1 cellular context compared by ENCODE assay signal in genomic region chr1:21659099-21659923, GRCh38.
TF ChIP-seq lines count a peak whose summit lies in the region.

No MANE protein-coding gene starts in this region.

TF ChIP-seq in WTC11, 78 proteins besides CTCF, POLR2A, EP300 and RAD21 (continued from another document and continues in another):
- TF ChIP-seq, protein P1, sequence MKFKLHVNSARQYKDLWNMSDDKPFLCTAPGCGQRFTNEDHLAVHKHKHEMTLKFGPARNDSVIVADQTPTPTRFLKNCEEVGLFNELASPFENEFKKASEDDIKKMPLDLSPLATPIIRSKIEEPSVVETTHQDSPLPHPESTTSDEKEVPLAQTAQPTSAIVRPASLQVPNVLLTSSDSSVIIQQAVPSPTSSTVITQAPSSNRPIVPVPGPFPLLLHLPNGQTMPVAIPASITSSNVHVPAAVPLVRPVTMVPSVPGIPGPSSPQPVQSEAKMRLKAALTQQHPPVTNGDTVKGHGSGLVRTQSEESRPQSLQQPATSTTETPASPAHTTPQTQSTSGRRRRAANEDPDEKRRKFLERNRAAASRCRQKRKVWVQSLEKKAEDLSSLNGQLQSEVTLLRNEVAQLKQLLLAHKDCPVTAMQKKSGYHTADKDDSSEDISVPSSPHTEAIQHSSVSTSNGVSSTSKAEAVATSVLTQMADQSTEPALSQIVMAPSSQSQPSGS (CRISPR knock-in tag; IDR thresholded peaks at IDR 0.05; ENCODE audit: borderline replicate concordance, low read depth) = peak; percentile 77; the same call in 1 of the 2 replicates
- TF ChIP-seq, protein P2, sequence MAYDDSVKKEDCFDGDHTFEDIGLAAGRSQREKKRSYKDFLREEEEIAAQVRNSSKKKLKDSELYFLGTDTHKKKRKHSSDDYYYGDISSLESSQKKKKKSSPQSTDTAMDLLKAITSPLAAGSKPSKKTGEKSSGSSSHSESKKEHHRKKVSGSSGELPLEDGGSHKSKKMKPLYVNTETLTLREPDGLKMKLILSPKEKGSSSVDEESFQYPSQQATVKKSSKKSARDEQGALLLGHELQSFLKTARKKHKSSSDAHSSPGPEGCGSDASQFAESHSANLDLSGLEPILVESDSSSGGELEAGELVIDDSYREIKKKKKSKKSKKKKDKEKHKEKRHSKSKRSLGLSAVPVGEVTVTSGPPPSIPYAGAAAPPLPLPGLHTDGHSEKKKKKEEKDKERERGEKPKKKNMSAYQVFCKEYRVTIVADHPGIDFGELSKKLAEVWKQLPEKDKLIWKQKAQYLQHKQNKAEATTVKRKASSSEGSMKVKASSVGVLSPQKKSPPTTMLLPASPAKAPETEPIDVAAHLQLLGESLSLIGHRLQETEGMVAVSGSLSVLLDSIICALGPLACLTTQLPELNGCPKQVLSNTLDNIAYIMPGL (CRISPR knock-in tag; IDR thresholded peaks at IDR 0.05) = peak; percentile 90
- TF ChIP-seq ZNF671 (CRISPR knock-in tag; IDR thresholded peaks at IDR 0.05) (no peak), MYBL2 (CRISPR knock-in tag; IDR thresholded peaks at IDR 0.05) (peak; percentile 94), ATF6 (CRISPR knock-in tag; IDR thresholded peaks at IDR 0.05) (peak; percentile 89), CREM (CRISPR knock-in tag; IDR thresholded peaks at IDR 0.05) (peak; percentile 88), ZNF121 (CRISPR knock-in tag; IDR thresholded peaks at IDR 0.05) (no peak), ETV6 (CRISPR knock-in tag; IDR thresholded peaks at IDR 0.05) (peak; percentile 99), SMAD4 (CRISPR knock-in tag; IDR thresholded peaks at IDR 0.05) (peak; percentile 91), ZNF317 (CRISPR knock-in tag; IDR thresholded peaks at IDR 0.05; ENCODE audit: borderline replicate concordance, low read depth) (no peak), ZNF219 (CRISPR knock-in tag; IDR thresholded peaks at IDR 0.05; ENCODE audit: borderline replicate concordance) (peak; percentile 94; the same call in 1 of the 2 replicates), NR2C2 (CRISPR knock-in tag; IDR thresholded peaks at IDR 0.05) (peak; percentile 63), PRDM15 (CRISPR knock-in tag; IDR thresholded peaks at IDR 0.05) (peak; percentile 44; the same call in 1 of the 2 replicates), NFATC4 (CRISPR knock-in tag; IDR thresholded peaks at IDR 0.05) (no peak), ELF4 (CRISPR knock-in tag; IDR thresholded peaks at IDR 0.05; ENCODE audit: low read depth) (peak; percentile 88; the same call in 1 of the 2 replicates), ATF1 (CRISPR knock-in tag; IDR thresholded peaks at IDR 0.05) (peak; percentile 86), ZNF423 (CRISPR knock-in tag; IDR thresholded peaks at IDR 0.05) (peak; percentile 72), NR1H2 (CRISPR knock-in tag; IDR thresholded peaks at IDR 0.05) (peak; percentile 91), PRRX2 (CRISPR knock-in tag; IDR thresholded peaks at IDR 0.05) (peak; percentile 84; the same call in 1 of the 2 replicates), GABPB1 (CRISPR knock-in tag; IDR thresholded peaks at IDR 0.05) (peak; percentile 79), TP53 (CRISPR knock-in tag; IDR thresholded peaks at IDR 0.05) (peak; percentile 95), JUN (CRISPR knock-in tag; IDR thresholded peaks at IDR 0.05) (peak; percentile 96), SMAD3 (CRISPR knock-in tag; IDR thresholded peaks at IDR 0.05; ENCODE audit: borderline replicate concordance) (peak; percentile 77), TEAD4 (CRISPR knock-in tag; IDR thresholded peaks at IDR 0.05) (peak; percentile 83), ZNF263 (CRISPR knock-in tag; IDR thresholded peaks at IDR 0.05; ENCODE audit: low read depth) (no peak), IRF2 (CRISPR knock-in tag; IDR thresholded peaks at IDR 0.05; ENCODE audit: borderline replicate concordance, low read depth) (no peak), ZNF396 (CRISPR knock-in tag; IDR thresholded peaks at IDR 0.05; ENCODE audit: borderline replicate concordance) (peak; percentile 84; the same call in 1 of the 2 replicates), GRHL2 (CRISPR knock-in tag; IDR thresholded peaks at IDR 0.05; ENCODE audit: insufficient replicate concordance, severe bottlenecking) (no peak), ZMAT4 (CRISPR knock-in tag; IDR thresholded peaks at IDR 0.05) (no peak), MXD4 (CRISPR knock-in tag; IDR thresholded peaks at IDR 0.05; ENCODE audit: borderline replicate concordance) (peak; percentile 29; the same call in 1 of the 2 replicates), RELA (CRISPR knock-in tag; IDR thresholded peaks at IDR 0.05; ENCODE audit: borderline replicate concordance) (peak; percentile 92; the same call in 1 of the 2 replicates), KAT7 (CRISPR knock-in tag; IDR thresholded peaks at IDR 0.05; ENCODE audit: borderline replicate concordance) (peak; percentile 87; the same call in 1 of the 2 replicates), EMX1 (CRISPR knock-in tag; IDR thresholded peaks at IDR 0.05) (peak; percentile 81)
- TF ChIP-seq, protein P3, sequence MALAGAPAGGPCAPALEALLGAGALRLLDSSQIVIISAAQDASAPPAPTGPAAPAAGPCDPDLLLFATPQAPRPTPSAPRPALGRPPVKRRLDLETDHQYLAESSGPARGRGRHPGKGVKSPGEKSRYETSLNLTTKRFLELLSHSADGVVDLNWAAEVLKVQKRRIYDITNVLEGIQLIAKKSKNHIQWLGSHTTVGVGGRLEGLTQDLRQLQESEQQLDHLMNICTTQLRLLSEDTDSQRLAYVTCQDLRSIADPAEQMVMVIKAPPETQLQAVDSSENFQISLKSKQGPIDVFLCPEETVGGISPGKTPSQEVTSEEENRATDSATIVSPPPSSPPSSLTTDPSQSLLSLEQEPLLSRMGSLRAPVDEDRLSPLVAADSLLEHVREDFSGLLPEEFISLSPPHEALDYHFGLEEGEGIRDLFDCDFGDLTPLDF (CRISPR knock-in tag; IDR thresholded peaks at IDR 0.05) = peak; percentile 87
- TF ChIP-seq, protein P4, sequence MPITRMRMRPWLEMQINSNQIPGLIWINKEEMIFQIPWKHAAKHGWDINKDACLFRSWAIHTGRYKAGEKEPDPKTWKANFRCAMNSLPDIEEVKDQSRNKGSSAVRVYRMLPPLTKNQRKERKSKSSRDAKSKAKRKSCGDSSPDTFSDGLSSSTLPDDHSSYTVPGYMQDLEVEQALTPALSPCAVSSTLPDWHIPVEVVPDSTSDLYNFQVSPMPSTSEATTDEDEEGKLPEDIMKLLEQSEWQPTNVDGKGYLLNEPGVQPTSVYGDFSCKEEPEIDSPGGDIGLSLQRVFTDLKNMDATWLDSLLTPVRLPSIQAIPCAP (CRISPR knock-in tag; IDR thresholded peaks at IDR 0.05) = peak; percentile 93
- TF ChIP-seq, protein P5, sequence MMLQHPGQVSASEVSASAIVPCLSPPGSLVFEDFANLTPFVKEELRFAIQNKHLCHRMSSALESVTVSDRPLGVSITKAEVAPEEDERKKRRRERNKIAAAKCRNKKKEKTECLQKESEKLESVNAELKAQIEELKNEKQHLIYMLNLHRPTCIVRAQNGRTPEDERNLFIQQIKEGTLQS (CRISPR knock-in tag; conservative IDR thresholded peaks at IDR 0.05) = 0 out of 2 replicates have a peak, but pooled peaks have one; percentile 14
- TF ChIP-seq, protein P6, sequence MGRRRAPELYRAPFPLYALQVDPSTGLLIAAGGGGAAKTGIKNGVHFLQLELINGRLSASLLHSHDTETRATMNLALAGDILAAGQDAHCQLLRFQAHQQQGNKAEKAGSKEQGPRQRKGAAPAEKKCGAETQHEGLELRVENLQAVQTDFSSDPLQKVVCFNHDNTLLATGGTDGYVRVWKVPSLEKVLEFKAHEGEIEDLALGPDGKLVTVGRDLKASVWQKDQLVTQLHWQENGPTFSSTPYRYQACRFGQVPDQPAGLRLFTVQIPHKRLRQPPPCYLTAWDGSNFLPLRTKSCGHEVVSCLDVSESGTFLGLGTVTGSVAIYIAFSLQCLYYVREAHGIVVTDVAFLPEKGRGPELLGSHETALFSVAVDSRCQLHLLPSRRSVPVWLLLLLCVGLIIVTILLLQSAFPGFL (CRISPR knock-in tag; IDR thresholded peaks at IDR 0.05; ENCODE audit: borderline replicate concordance) = peak; percentile 94; the same call in 1 of the 2 replicates
- TF ChIP-seq, protein P7, sequence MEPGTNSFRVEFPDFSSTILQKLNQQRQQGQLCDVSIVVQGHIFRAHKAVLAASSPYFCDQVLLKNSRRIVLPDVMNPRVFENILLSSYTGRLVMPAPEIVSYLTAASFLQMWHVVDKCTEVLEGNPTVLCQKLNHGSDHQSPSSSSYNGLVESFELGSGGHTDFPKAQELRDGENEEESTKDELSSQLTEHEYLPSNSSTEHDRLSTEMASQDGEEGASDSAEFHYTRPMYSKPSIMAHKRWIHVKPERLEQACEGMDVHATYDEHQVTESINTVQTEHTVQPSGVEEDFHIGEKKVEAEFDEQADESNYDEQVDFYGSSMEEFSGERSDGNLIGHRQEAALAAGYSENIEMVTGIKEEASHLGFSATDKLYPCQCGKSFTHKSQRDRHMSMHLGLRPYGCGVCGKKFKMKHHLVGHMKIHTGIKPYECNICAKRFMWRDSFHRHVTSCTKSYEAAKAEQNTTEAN (CRISPR knock-in tag; IDR thresholded peaks at IDR 0.05) = peak; percentile 96
- TF ChIP-seq, protein P8, sequence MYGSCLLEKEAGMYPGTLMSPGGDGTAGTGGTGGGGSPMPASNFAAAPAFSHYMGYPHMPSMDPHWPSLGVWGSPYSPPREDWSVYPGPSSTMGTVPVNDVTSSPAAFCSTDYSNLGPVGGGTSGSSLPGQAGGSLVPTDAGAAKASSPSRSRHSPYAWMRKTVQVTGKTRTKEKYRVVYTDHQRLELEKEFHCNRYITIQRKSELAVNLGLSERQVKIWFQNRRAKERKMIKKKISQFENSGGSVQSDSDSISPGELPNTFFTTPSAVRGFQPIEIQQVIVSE (CRISPR knock-in tag; IDR thresholded peaks at IDR 0.05; ENCODE audit: borderline replicate concordance) = no peak
- TF ChIP-seq, protein P9, sequence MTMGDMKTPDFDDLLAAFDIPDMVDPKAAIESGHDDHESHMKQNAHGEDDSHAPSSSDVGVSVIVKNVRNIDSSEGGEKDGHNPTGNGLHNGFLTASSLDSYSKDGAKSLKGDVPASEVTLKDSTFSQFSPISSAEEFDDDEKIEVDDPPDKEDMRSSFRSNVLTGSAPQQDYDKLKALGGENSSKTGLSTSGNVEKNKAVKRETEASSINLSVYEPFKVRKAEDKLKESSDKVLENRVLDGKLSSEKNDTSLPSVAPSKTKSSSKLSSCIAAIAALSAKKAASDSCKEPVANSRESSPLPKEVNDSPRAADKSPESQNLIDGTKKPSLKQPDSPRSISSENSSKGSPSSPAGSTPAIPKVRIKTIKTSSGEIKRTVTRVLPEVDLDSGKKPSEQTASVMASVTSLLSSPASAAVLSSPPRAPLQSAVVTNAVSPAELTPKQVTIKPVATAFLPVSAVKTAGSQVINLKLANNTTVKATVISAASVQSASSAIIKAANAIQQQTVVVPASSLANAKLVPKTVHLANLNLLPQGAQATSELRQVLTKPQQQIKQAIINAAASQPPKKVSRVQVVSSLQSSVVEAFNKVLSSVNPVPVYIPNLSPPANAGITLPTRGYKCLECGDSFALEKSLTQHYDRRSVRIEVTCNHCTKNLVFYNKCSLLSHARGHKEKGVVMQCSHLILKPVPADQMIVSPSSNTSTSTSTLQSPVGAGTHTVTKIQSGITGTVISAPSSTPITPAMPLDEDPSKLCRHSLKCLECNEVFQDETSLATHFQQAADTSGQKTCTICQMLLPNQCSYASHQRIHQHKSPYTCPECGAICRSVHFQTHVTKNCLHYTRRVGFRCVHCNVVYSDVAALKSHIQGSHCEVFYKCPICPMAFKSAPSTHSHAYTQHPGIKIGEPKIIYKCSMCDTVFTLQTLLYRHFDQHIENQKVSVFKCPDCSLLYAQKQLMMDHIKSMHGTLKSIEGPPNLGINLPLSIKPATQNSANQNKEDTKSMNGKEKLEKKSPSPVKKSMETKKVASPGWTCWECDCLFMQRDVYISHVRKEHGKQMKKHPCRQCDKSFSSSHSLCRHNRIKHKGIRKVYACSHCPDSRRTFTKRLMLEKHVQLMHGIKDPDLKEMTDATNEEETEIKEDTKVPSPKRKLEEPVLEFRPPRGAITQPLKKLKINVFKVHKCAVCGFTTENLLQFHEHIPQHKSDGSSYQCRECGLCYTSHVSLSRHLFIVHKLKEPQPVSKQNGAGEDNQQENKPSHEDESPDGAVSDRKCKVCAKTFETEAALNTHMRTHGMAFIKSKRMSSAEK (CRISPR knock-in tag; IDR thresholded peaks at IDR 0.05; ENCODE audit: borderline replicate concordance) = 0 out of 2 replicates have a peak, but pooled peaks have one; percentile 61
